ENCODE assay signal across 34 cellular contexts in the genomic region with DNA sequence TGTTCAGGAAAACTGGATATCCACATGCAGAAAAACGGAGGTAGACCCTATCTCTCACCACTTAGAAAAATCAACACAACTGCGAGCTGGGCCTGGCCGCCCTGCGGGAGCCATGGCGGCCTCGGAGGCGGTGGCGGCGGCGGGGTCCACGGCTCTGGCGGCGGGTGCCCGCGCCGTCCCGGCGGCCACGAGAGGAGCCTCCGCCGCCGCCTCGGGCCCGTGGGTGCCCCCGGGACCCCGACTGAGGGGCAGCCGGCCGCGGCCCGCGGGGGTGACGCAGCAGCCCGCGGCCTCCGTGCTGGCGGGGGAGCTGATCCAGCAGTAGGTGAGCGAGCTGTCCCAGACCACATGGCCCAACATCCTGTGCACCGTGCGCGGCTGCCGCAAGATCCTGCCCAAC.
"Had no signal": no experiment of that assay in that cellular context is flagged by ENCODE, and none has a peak within 500 bp of the region (broad histone marks: within the 10 kb centered on the region; RNA-seq: fewer than 3 reads in every experiment).

No MANE protein-coding gene starts in this region.

- H3K4me2 ChIP-seq: KMS-11 had no signal

- DNase-seq: Karpas-422, Kasumi-1, KG1, MG63, MM.1S, MV-4-11, NCI-H1048, NCI-H1092, NCI-H1092 treated with DMSO at 0.1 percent for 48 hours, NCI-H1105, NCI-H1105 treated with DMSO at 0.1 percent for 48 hours, NCI-H1417, NCI-H1417 treated with DMSO at 0.1 percent for 48 hours, NCI-H1436, NCI-H1436 treated with DMSO at 0.1 percent for 48 hours, NCI-H146, NCI-H1694, NCI-H1694 treated with DMSO at 0.1 percent for 48 hours, NCI-H187, NCI-H187 treated with DMSO at 0.1 percent for 48 hours, NCI-H1930, NCI-H2029, NCI-H2029 treated with DMSO at 0.1 percent for 48 hours, NCI-H2081 treated with DMSO at 0.1 percent for 48 hours, NCI-H2107, NCI-H2171, NCI-H2171 treated with DMSO at 0.1 percent for 48 hours, NCI-H2227 treated with DMSO at 0.1 percent for 48 hours, NCI-H226, NCI-H345, NCI-H446, NCI-H446 treated with DMSO at 0.1 percent for 48 hours, NCI-H510A had no signal

- H3K36me3 ChIP-seq: MG63 had no signal

- H3K27me3 ChIP-seq: MG63 had no signal

- H3K4me3 ChIP-seq: MG63 had no signal

- H3K9me3 ChIP-seq: MG63 had no signal

- H3K27ac ChIP-seq: KMS-11 had no signal
